In the genomic region with DNA sequence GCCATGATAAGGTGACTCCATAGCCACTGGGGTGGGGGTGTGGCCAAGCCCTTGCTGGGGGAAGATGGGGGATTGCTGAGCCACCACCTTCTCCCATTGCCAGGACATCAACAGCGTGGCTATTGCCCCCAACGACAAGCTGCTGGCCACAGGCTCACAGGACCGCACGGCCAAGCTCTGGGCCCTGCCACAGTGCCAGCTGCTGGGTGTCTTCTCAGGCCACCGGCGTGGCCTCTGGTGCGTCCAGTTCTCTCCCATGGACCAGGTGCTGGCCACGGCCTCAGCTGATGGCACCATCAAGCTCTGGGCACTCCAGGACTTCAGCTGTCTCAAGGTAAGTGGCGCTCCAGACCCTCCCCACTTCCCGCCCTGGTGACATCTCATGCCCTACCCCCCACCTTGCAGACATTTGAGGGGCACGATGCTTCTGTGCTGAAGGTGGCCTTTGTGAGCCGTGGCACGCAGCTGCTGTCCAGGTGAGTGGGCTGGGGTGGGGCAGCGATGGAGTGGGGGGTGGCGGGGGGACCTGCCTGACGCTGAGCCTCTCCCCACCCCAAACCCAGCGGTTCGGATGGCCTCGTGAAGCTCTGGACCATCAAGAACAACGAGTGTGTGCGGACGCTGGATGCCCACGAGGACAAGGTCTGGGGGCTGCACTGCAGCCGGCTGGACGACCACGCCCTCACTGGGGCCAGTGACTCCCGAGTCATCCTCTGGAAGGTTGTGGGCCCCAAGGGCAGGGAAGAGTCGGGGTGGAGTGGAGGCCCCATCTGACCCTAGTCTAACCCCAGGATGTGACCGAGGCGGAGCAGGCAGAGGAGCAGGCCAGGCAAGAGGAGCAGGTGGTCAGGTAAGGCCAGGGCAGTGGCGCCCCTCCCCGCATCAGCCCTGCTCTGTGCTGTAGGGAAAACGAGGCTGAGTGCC, we compare ENCODE assay signal across 20 cellular contexts. TPM values are rescaled to one million over a fixed set of nuclear protein-coding genes. Genes with fewer than 3 reads are reported as not detected.
DNase-seq lines count a peak whose midpoint lies in the region; ATAC-seq and TF ChIP-seq lines count a peak whose summit lies in the region.
"Had no signal": no experiment of that assay in that cellular context is flagged by ENCODE, and none has a peak within 500 bp of the region (broad histone marks: within the 10 kb centered on the region; RNA-seq: fewer than 3 reads in every experiment).

No MANE protein-coding gene starts in this region.

- RAD21 ChIA-PET in HCT116 (lab: Charles Lee; ENCODE audit: low non-redundant PET in 1 of 2, low total read pairs in 2 of 2, uncharacterized antibody in 2 of 2, unreplicated experiment in 2 of 2) = interaction anchor here in 1 of 2 experiments (0.6 kb wide), 1 partner anchor 13 kb away, joined by 6 read pairs; a partner anchor contains a TSS

- H3F3A ChIP-seq in PC-3 (ENCODE audit: low read length, unreplicated experiment) = no peaks in the 10 kb centered on the region

- DNase-seq in HCT116 (ENCODE audit: low read depth, low spot score) (no peak), neural crest cell (ENCODE audit: low read depth, low spot score) (no peak), SHP77 treated with DMSO at 0.1 percent for 48 hours (lab: John Stamatoyannopoulos, UW) (no peak), PC-3 (no peak)
- DNase-seq in activated CD4-positive, alpha-beta T cell treated with anti-CD3 and anti-CD28 coated beads, Interleukin-2, amount 50 U/mL, for 1 hour = no peak
- DNase-seq: ACHN; BE2C; C1 segment of cervical spinal cord; Caco-2; CD4-positive, alpha-beta T cell; DMS153; DMS79; GDM1; H9 had no signal

- peak overlapping the region; percentile 27 for H3K4me3 Mint-ChIP-seq in neural crest cell
- H3K4me3 Mint-ChIP-seq: CD4-positive, alpha-beta T cell; H9 had no signal

- no peak overlapping the region for H3K9ac ChIP-seq in HCT116 (ENCODE audit: low read length)
- no peak overlapping the region for H3K9ac ChIP-seq in PC-3 (ENCODE audit: low read length)

- TF ChIP-seq RAD21 in HCT116 (IDR thresholded peaks at IDR 0.05; ENCODE audit: low read depth) = no peak

- no peaks in the 10 kb centered on the region for H3K9me3 ChIP-seq in HCT116 (ENCODE audit: control insufficient read depth in 1 of 2, insufficient read depth in 1 of 2, low read depth in 1 of 2, low read length in 2 of 2)
- H3K9me3 ChIP-seq in PC-3 (ENCODE audit: low read length) = no peaks in the 10 kb centered on the region
- H3K9me3 ChIP-seq: BE2C, Caco-2 had no signal

- intact Hi-C loops in HCT116 (cut with micrococcal nuclease) = no loop called here
- intact Hi-C loops in PC-3 (cut with micrococcal nuclease) = no loop called here

- H3K4me3 ChIP-seq in HCT116 (replicated peaks in 1 of 2; ENCODE audit: low read depth in 1 of 2, low read length in 2 of 2) = no peak overlapping the region
- no peak overlapping the region for H3K4me3 ChIP-seq in PC-3 (ENCODE audit: low read length)

- H4K20me1 ChIP-seq in HCT116 (ENCODE audit: insufficient read depth) (no peaks in the 10 kb centered on the region), PC-3 (ENCODE audit: low read length) (no peaks in the 10 kb centered on the region)

- H3K4me2 ChIP-seq in HCT116 (ENCODE audit: low read length) = no peak overlapping the region
- H3K4me2 ChIP-seq in PC-3 (ENCODE audit: low read length) = no peak overlapping the region

- peaks cover 28% of the 10 kb centered on the region for H3K79me2 ChIP-seq in HCT116 (ENCODE audit: insufficient read depth, low read length)
- H3K79me2 ChIP-seq in PC-3 (ENCODE audit: low read length) = peaks cover 17% of the 10 kb centered on the region

- CTCF ChIA-PET in HCT116 (lab: Charles Lee) = interaction anchor here (1.4 kb wide), 1 partner anchor 27 kb away, joined by 5 read pairs; no protein-coding TSS in a partner anchor
- CTCF ChIA-PET in PC-3 (lab: Charles Lee) = no interaction called here

- no peaks in the 10 kb centered on the region for H3K9me2 ChIP-seq in HCT116 (ENCODE audit: insufficient read depth)
- no peaks in the 10 kb centered on the region for H3K9me2 ChIP-seq in PC-3 (replicated peaks; ENCODE audit: low read length)

- H3K36me3 ChIP-seq in HCT116 (ENCODE audit: control insufficient read depth in 1 of 2, insufficient read depth in 2 of 2, low read length in 2 of 2) (peaks cover 0 to 41% of the 10 kb centered on the region in 2 experiments; a peak in 2 of 4 replicates), PC-3 (ENCODE audit: low read depth, low read length) (no peaks in the 10 kb centered on the region)

- H3K27ac ChIP-seq in 22Rv1 (peak overlapping the region; percentile 96), HCT116 (ENCODE audit: low read depth, low read length) (peak overlapping the region; percentile 88; the same call in 1 of the 2 replicates), PC-3 (ENCODE audit: low read length) (no peak overlapping the region)

- peaks cover 39% of the 10 kb centered on the region for H3K27me3 Mint-ChIP-seq in neural crest cell (ENCODE audit: low read depth)

- no peak overlapping the region for H3K27ac Mint-ChIP-seq in neural crest cell (ENCODE audit: unreplicated experiment)
- H3K27ac Mint-ChIP-seq: CD4-positive, alpha-beta T cell; H9 had no signal

- no TSS peak for BruUV-seq in HCT116 (replicated peaks; lab: Mats Ljungman, UMichigan)
- no TSS peak for BruUV-seq in PC-3 (replicated peaks; lab: Mats Ljungman, UMichigan)

- H2AFZ ChIP-seq in HCT116 (ENCODE audit: low read depth, low read length, poor library complexity, severe bottlenecking) = no peak overlapping the region
- H2AFZ ChIP-seq in PC-3 (ENCODE audit: low read length) = no peak overlapping the region

- H3K36me3 Mint-ChIP-seq in neural crest cell (ENCODE audit: low read depth) = no peaks in the 10 kb centered on the region

- H3K27me3 ChIP-seq in HCT116 (ENCODE audit: insufficient read depth, low read length) (no peaks in the 10 kb centered on the region), PC-3 (ENCODE audit: low read length) (no peaks in the 10 kb centered on the region)

- TF ChIP-seq CTCF in 22Rv1 (IDR thresholded peaks at IDR 0.05) (no peak), HCT116 (IDR thresholded peaks at IDR 0.05 in 2 of 3, conservative IDR thresholded peaks at IDR 0.05 in 1 of 3; ENCODE audit: borderline replicate concordance in 1 of 3, insufficient read depth in 1 of 3, low read depth in 2 of 3, low read length in 2 of 3) (no peak), neural crest cell (conservative IDR thresholded peaks at IDR 0.05) (no peak), PC-3 (conservative IDR thresholded peaks at IDR 0.05; ENCODE audit: low read depth, low read length) (no peak)

- POLR2A ChIA-PET in HCT116 (lab: Charles Lee) = interaction anchor here (3.3 to 12.5 kb wide), 2 partner anchors 11 to 17 kb away, joined by 14 to 104 read pairs; a partner anchor contains a TSS
- POLR2A ChIA-PET in PC-3 (lab: Charles Lee; ENCODE audit: unreplicated experiment) = no interaction called here

- TF ChIP-seq POLR2A in HCT116 (IDR thresholded peaks at IDR 0.05; ENCODE audit: borderline replicate concordance, extremely low read depth, insufficient read depth, insufficient read length) = no peak

- H3K4me1 Mint-ChIP-seq in neural crest cell = peaks cover 15% of the 10 kb centered on the region

- ATAC-seq in HCT116 = no peak
- peak; percentile 14 for ATAC-seq in esophagus mucosa
- no peak for ATAC-seq in PC-3
- no peak for ATAC-seq in GM19395 (IDR thresholded peaks at IDR 0.05; ENCODE audit: unreplicated experiment)
- ATAC-seq: HepG2 had no signal

- no peaks in the 10 kb centered on the region for H3K9me3 Mint-ChIP-seq in neural crest cell
- H3K9me3 Mint-ChIP-seq: CD4-positive, alpha-beta T cell; H9 had no signal

- H3K4me1 ChIP-seq in HCT116 (ENCODE audit: control insufficient read depth in 1 of 2, insufficient read depth in 2 of 2, low read length in 2 of 2) (peaks cover 37 to 59% of the 10 kb centered on the region in 2 experiments), PC-3 (ENCODE audit: insufficient read depth, low read length) (peaks cover 26% of the 10 kb centered on the region)
- H3K4me1 ChIP-seq: BE2C, Caco-2 had no signal

TF ChIP-seq in HCT116, 20 proteins besides CTCF, POLR2A, EP300 and RAD21 (continues in another document):
- TF ChIP-seq EZH2 (IDR thresholded peaks at IDR 0.05) (no peak), SP1 (IDR thresholded peaks at IDR 0.05; ENCODE audit: low read depth) (no peak), POLR2AphosphoS5 (IDR thresholded peaks at IDR 0.05; ENCODE audit: low read depth, low read length) (peak; percentile 29; the same call in 1 of the 2 replicates), SIN3A (IDR thresholded peaks at IDR 0.05; ENCODE audit: low read depth) (no peak), SRF (IDR thresholded peaks at IDR 0.05; ENCODE audit: low read depth) (no peak), JUND (IDR thresholded peaks at IDR 0.05) (no peak), ZFX (IDR thresholded peaks at IDR 0.05) (no peak)
- TF ChIP-seq, protein P1, sequence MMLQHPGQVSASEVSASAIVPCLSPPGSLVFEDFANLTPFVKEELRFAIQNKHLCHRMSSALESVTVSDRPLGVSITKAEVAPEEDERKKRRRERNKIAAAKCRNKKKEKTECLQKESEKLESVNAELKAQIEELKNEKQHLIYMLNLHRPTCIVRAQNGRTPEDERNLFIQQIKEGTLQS (IDR thresholded peaks at IDR 0.05) = no peak

RNA-seq across cellular contexts. Expression of a gene that starts 4.1 kb away (rescaled TPM):
- total RNA-seq in HCT116 (2021; ENCODE audit: unreplicated experiment) (10.0 TPM), esophagus mucosa (4.6 TPM), neural crest cell (0.63 and 0.75 TPM in 2 replicates), PC-3 (2014; rRNA removed) (2.4 and 3.4 TPM in 2 replicates)
- polyA plus RNA-seq in HCT116 (2012) = 4.4 and 5.3 TPM in 2 replicates
- total RNA-seq: Daoy had no signal

RNA-seq across cellular contexts. Expression of a gene that starts 5.4 kb away (rescaled TPM):
- 68.9 TPM for total RNA-seq in HCT116 (2021; ENCODE audit: unreplicated experiment)
- polyA plus RNA-seq in HCT116 (2012) = 60.9 and 68.3 TPM in 2 replicates
- total RNA-seq in esophagus mucosa = 31.5 TPM
- total RNA-seq in neural crest cell = 39.5 and 39.6 TPM in 2 replicates
- total RNA-seq in PC-3 (2014; rRNA removed) = 71.5 and 111 TPM in 2 replicates

RNA-seq across cellular contexts. Expression of a gene that starts 6.8 kb away (rescaled TPM):
- total RNA-seq in HCT116 (2021; ENCODE audit: unreplicated experiment) = 47.3 TPM
- 54.3 and 65.9 TPM in 2 replicates for polyA plus RNA-seq in HCT116 (2012)
- 17.0 TPM for total RNA-seq in esophagus mucosa
- 42.5 and 43.3 TPM in 2 replicates for total RNA-seq in neural crest cell
- total RNA-seq in PC-3 (2014; rRNA removed) = 66.8 and 77.2 TPM in 2 replicates

RNA-seq across cellular contexts. Expression of a gene that starts 10.6 kb away (rescaled TPM):
- 0.30 TPM for total RNA-seq in HCT116 (2021; ENCODE audit: unreplicated experiment)
- polyA plus RNA-seq in HCT116 (2012) = 0.15 TPM in 1 of 2 replicates, not detected in the other
- total RNA-seq in esophagus mucosa = not detected
- not detected in 2 replicates for total RNA-seq in neural crest cell
- total RNA-seq in PC-3 (2014; rRNA removed) = not detected in 2 replicates
- total RNA-seq: Caco-2; CD4-positive, alpha-beta T cell; Daoy; H1; HepG2 had no signal
- polyA plus RNA-seq: H1, HepG2 had no signal

RNA-seq across cellular contexts. Expression of a gene that starts 12.6 kb away (rescaled TPM):
- 11.5 TPM for total RNA-seq in HCT116 (2021; ENCODE audit: unreplicated experiment)
- 9.1 and 9.9 TPM in 2 replicates for polyA plus RNA-seq in HCT116 (2012)
- 0.16 TPM for total RNA-seq in esophagus mucosa
- total RNA-seq in neural crest cell = 2.1 and 2.2 TPM in 2 replicates
- 1.5 and 2.8 TPM in 2 replicates for total RNA-seq in PC-3 (2014; rRNA removed)
